1 cellular context compared by ENCODE assay signal in genomic region chr12:22046090-22046967, GRCh38.
A peak's percentile ranks its signal among the peaks of the same experiment; 100 is the strongest.
TF ChIP-seq lines count a peak whose summit lies in the region.

TSS of gene CMAS (plus strand) at chr12:22046218. CDS start at chr12:22046304, 86 bp downstream.

TF ChIP-seq in HepG2, 621 proteins besides CTCF, POLR2A, EP300 and RAD21 (continued from another document and continues in another):
- TF ChIP-seq TAF1 (CRISPR knock-in tag; IDR thresholded peaks at IDR 0.05) (peak; percentile 81), DRAP1 (CRISPR knock-in tag; IDR thresholded peaks at IDR 0.05) (0 out of 2 replicates have a peak, but pooled peaks have one; percentile 24), ETV5 (CRISPR knock-in tag; IDR thresholded peaks at IDR 0.05; ENCODE audit: borderline replicate concordance) (peak; percentile 42; the same call in 1 of the 2 replicates), ZBTB7B (CRISPR knock-in tag; IDR thresholded peaks at IDR 0.05) (0 out of 2 replicates have a peak, but pooled peaks have one; percentile 29), TFDP1 (CRISPR knock-in tag; IDR thresholded peaks at IDR 0.05; ENCODE audit: borderline replicate concordance) (peak; percentile 59; the same call in 1 of the 2 replicates), MEF2D (CRISPR knock-in tag; IDR thresholded peaks at IDR 0.05) (peak; percentile 57; the same call in 1 of the 2 replicates), ZNF576 (CRISPR knock-in tag; IDR thresholded peaks at IDR 0.05) (no peak), RARA (CRISPR knock-in tag; IDR thresholded peaks at IDR 0.05) (peak; percentile 27; the same call in 1 of the 2 replicates), ZNF770 (CRISPR knock-in tag; IDR thresholded peaks at IDR 0.05) (0 out of 2 replicates have a peak, but pooled peaks have one; percentile 5), ZSCAN20 (CRISPR knock-in tag; IDR thresholded peaks at IDR 0.05; ENCODE audit: borderline replicate concordance) (no peak), ZNF788 (CRISPR knock-in tag; IDR thresholded peaks at IDR 0.05; ENCODE audit: borderline replicate concordance) (0 out of 2 replicates have a peak, but pooled peaks have one; percentile 24), POGK (CRISPR knock-in tag; conservative IDR thresholded peaks at IDR 0.05) (peak; percentile 68; the same call in 1 of the 2 replicates), TEAD3 (CRISPR knock-in tag; optimal IDR thresholded peaks at IDR 0.05; ENCODE audit: borderline replicate concordance) (peak; percentile 37), HMGXB4 (CRISPR knock-in tag; IDR thresholded peaks at IDR 0.05; ENCODE audit: borderline replicate concordance in 1 of 2, low read depth in 1 of 2) (peak in 1 of 2 experiments; percentile 61; a peak in 2 of 4 replicates), FOXO1 (CRISPR knock-in tag; IDR thresholded peaks at IDR 0.05) (0 out of 2 replicates have a peak, but pooled peaks have one; percentile 15), ZSCAN25 (CRISPR knock-in tag; IDR thresholded peaks at IDR 0.05) (no peak), DZIP1 (CRISPR knock-in tag; IDR thresholded peaks at IDR 0.05) (0 out of 2 replicates have a peak, but pooled peaks have one; percentile 19), REST (IDR thresholded peaks at IDR 0.05; ENCODE audit: borderline replicate concordance in 1 of 2, low read depth in 1 of 2, low read length in 2 of 2) (peak in 1 of 2 experiments; percentile 84), NFKBIZ (CRISPR knock-in tag; IDR thresholded peaks at IDR 0.05) (no peak), LCORL (IDR thresholded peaks at IDR 0.05) (no peak), LCORL (CRISPR knock-in tag; IDR thresholded peaks at IDR 0.05) (peak; percentile 51; the same call in 1 of the 2 replicates), KAT8 (CRISPR knock-in tag; IDR thresholded peaks at IDR 0.05) (peak; percentile 57; the same call in 1 of the 2 replicates), THAP8 (CRISPR knock-in tag; IDR thresholded peaks at IDR 0.05; ENCODE audit: borderline replicate concordance) (no peak), ZBTB14 (CRISPR knock-in tag; IDR thresholded peaks at IDR 0.05) (peak; percentile 63; the same call in 1 of the 2 replicates), YY1 (IDR thresholded peaks at IDR 0.05; ENCODE audit: insufficient read depth, insufficient replicate concordance, low read depth, low read length) (peak; percentile 67), FOXC1 (CRISPR knock-in tag; IDR thresholded peaks at IDR 0.05; ENCODE audit: borderline replicate concordance) (peak; percentile 57; the same call in 1 of the 2 replicates), KLF16 (CRISPR knock-in tag; IDR thresholded peaks at IDR 0.05) (peak in 1 of 2 experiments; percentile 54; a peak in 1 of 4 replicates), ZNF768 (CRISPR knock-in tag; IDR thresholded peaks at IDR 0.05) (peak; percentile 43; the same call in 1 of the 2 replicates), HMGA1 (CRISPR knock-in tag; conservative IDR thresholded peaks at IDR 0.05) (no peak), MATR3 (CRISPR knock-in tag; IDR thresholded peaks at IDR 0.05) (no peak), ZFX (CRISPR knock-in tag; IDR thresholded peaks at IDR 0.05; ENCODE audit: low read depth) (peak; percentile 70; the same call in 1 of the 2 replicates), ZIK1 (CRISPR knock-in tag; IDR thresholded peaks at IDR 0.05; ENCODE audit: borderline replicate concordance, low read depth) (no peak), FOXA3 (CRISPR knock-in tag; IDR thresholded peaks at IDR 0.05) (0 out of 2 replicates have a peak, but pooled peaks have one; percentile 11), ZNF781 (CRISPR knock-in tag; IDR thresholded peaks at IDR 0.05; ENCODE audit: borderline replicate concordance, not compliant biosample characterization) (peak; percentile 43), KMT2B (CRISPR knock-in tag; IDR thresholded peaks at IDR 0.05) (peak; percentile 68), ZNF432 (CRISPR knock-in tag; IDR thresholded peaks at IDR 0.05; ENCODE audit: borderline replicate concordance) (no peak), ZFP37 (CRISPR knock-in tag; IDR thresholded peaks at IDR 0.05; ENCODE audit: borderline replicate concordance) (no peak), RBM39 (IDR thresholded peaks at IDR 0.05; ENCODE audit: low read depth, low read length, poor library complexity, severe bottlenecking) (peak; percentile 29), ZSCAN31 (CRISPR knock-in tag; IDR thresholded peaks at IDR 0.05; ENCODE audit: low read depth) (peak; percentile 75), ZMAT3 (CRISPR knock-in tag; conservative IDR thresholded peaks at IDR 0.05) (0 out of 2 replicates have a peak, but pooled peaks have one; percentile 40), HMG20B (CRISPR knock-in tag; conservative IDR thresholded peaks at IDR 0.05) (no peak), PHF21A (CRISPR knock-in tag; IDR thresholded peaks at IDR 0.05) (no peak; the same call in 1 of the 2 replicates), TOPORS (CRISPR knock-in tag; IDR thresholded peaks at IDR 0.05) (0 out of 2 replicates have a peak, but pooled peaks have one; percentile 45), CHD2 (IDR thresholded peaks at IDR 0.05; ENCODE audit: low read depth, low read length) (peak; percentile 57)
